1 cellular context compared by ENCODE assay signal in the genomic region with DNA sequence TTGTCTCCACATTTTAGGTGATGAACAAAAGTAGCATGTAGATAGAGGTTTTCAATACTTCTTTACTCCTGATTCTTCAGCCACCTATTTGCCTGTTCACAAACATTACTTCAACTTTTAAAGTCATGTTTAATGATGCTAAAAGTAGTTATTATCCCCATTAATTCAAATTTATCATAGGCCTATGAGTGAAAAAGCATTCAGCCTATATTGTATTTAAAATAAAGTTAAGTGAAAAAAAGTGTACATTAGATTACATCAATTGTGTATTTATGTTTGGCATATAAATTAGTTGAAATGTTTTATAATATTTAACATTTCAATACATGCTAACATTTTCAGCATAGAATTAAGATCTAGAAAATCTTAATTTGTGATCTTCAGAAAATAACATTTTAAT.
TF ChIP-seq lines count a peak whose summit lies in the region.

No MANE protein-coding gene starts in this region.

TF ChIP-seq in GM12878, 131 proteins besides CTCF, POLR2A, EP300 and RAD21:
- TF ChIP-seq, protein P1, sequence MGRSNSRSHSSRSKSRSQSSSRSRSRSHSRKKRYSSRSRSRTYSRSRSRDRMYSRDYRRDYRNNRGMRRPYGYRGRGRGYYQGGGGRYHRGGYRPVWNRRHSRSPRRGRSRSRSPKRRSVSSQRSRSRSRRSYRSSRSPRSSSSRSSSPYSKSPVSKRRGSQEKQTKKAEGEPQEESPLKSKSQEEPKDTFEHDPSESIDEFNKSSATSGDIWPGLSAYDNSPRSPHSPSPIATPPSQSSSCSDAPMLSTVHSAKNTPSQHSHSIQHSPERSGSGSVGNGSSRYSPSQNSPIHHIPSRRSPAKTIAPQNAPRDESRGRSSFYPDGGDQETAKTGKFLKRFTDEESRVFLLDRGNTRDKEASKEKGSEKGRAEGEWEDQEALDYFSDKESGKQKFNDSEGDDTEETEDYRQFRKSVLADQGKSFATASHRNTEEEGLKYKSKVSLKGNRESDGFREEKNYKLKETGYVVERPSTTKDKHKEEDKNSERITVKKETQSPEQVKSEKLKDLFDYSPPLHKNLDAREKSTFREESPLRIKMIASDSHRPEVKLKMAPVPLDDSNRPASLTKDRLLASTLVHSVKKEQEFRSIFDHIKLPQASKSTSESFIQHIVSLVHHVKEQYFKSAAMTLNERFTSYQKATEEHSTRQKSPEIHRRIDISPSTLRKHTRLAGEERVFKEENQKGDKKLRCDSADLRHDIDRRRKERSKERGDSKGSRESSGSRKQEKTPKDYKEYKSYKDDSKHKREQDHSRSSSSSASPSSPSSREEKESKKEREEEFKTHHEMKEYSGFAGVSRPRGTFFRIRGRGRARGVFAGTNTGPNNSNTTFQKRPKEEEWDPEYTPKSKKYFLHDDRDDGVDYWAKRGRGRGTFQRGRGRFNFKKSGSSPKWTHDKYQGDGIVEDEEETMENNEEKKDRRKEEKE (IDR thresholded peaks at IDR 0.05): no peak
- TF ChIP-seq IKZF1 (conservative IDR thresholded peaks at IDR 0.05) (no peak), CHD2 (IDR thresholded peaks at IDR 0.05; ENCODE audit: borderline replicate concordance, low read depth, low read length) (no peak), ZNF24 (IDR thresholded peaks at IDR 0.05) (no peak), MTA3 (IDR thresholded peaks at IDR 0.05; ENCODE audit: borderline replicate concordance, low read length) (no peak), FOXK2 (IDR thresholded peaks at IDR 0.05) (no peak), MXI1 (IDR thresholded peaks at IDR 0.05; ENCODE audit: low read depth, low read length) (no peak), SIN3A (IDR thresholded peaks at IDR 0.05; ENCODE audit: low read depth, low read length) (no peak), POLR2AphosphoS5 (IDR thresholded peaks at IDR 0.05; ENCODE audit: low read length) (no peak), JUNB (IDR thresholded peaks at IDR 0.05) (no peak), ZBED1 (IDR thresholded peaks at IDR 0.05; ENCODE audit: borderline replicate concordance) (no peak), ZNF384 (IDR thresholded peaks at IDR 0.05; ENCODE audit: borderline replicate concordance, low read depth, low read length) (no peak), CHD4 (IDR thresholded peaks at IDR 0.05) (no peak), HDAC2 (IDR thresholded peaks at IDR 0.05) (no peak)
- TF ChIP-seq, protein P2, sequence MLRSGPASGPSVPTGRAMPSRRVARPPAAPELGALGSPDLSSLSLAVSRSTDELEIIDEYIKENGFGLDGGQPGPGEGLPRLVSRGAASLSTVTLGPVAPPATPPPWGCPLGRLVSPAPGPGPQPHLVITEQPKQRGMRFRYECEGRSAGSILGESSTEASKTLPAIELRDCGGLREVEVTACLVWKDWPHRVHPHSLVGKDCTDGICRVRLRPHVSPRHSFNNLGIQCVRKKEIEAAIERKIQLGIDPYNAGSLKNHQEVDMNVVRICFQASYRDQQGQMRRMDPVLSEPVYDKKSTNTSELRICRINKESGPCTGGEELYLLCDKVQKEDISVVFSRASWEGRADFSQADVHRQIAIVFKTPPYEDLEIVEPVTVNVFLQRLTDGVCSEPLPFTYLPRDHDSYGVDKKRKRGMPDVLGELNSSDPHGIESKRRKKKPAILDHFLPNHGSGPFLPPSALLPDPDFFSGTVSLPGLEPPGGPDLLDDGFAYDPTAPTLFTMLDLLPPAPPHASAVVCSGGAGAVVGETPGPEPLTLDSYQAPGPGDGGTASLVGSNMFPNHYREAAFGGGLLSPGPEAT (IDR thresholded peaks at IDR 0.05; ENCODE audit: low read depth): no peak
